Comparison of ENCODE assay signal across 14 cellular contexts in the genomic region with DNA sequence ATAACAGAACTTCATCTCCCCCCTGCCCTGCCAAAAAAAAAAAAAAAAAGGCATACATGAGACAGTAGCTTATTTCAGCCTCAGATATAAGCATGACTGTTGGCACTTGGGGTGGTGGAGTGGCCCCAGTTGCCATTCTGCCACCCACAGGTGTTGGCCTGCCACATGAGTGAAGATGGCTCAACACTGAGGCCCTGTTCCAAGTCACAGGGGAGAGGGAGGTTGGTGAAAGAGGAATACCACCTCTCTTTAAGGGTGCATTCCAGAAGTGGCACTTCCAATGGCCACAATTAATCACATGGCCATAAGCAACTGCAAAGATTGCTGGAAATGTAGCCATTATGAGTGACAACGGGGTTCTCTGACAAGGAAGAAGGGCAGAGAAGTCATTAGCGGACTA.
A peak's percentile ranks its signal among the peaks of the same experiment; 100 is the strongest.
DNase-seq lines count a peak whose midpoint lies in the region; TF ChIP-seq lines count a peak whose summit lies in the region.
"Had no signal": no experiment of that assay in that cellular context is flagged by ENCODE, and none has a peak within 500 bp of the region (broad histone marks: within the 10 kb centered on the region; RNA-seq: fewer than 3 reads in every experiment).

No MANE protein-coding gene starts in this region.

- no peaks in the 10 kb centered on the region for H3K9me3 ChIP-seq in spleen
- H3K9me3 ChIP-seq: Peyer's patch had no signal

- H3K36me3 Mint-ChIP-seq in stimulated activated naive CD8-positive, alpha-beta T cell treated with anti-CD3 and anti-CD28 coated beads, Interleukin-15, Interleukin-2, amounts not matched to agents 100 ng/mL and 50 ng/mL, for 24 hours (ENCODE audit: low read depth) = no peaks in the 10 kb centered on the region
- H3K36me3 Mint-ChIP-seq: CD8-positive, alpha-beta memory T cell; IgD-negative memory B cell had no signal

- TF ChIP-seq POLR2A in spleen (IDR thresholded peaks at IDR 0.05) = no peak

- peak; percentile 10 for DNase-seq in activated T-cell treated with anti-CD3 and anti-CD28 coated beads for 24 hours (ENCODE audit: low read depth)
- no peak for DNase-seq in activated T-cell treated with anti-CD3 and anti-CD28 coated beads, Interleukin-2, amount 50 U/mL, for 1 hour
- DNase-seq in activated T-cell treated with anti-CD3 and anti-CD28 coated beads for 48 hours (ENCODE audit: low read depth) = peak; percentile 19
- peak in 2 of 3 donors; percentile 28 to 43 for DNase-seq in stimulated activated CD4-positive, alpha-beta T cell treated with anti-CD3 and anti-CD28 coated beads, Interleukin-12 subunit alpha, Interleukin-12 subunit beta, amount 100 ng/mL, for 48 hours (ENCODE audit: low read depth in 2 of 3, low spot score in 1 of 3)
- no peak for DNase-seq in spleen
- DNase-seq in NCI-H1930 (lab: John Stamatoyannopoulos, UW) = no peak
- DNase-seq in NCI-H82 (lab: John Stamatoyannopoulos, UW) = no peak
- DNase-seq: aorta; CD8-positive, alpha-beta memory T cell; foreskin fibroblast; left colon; Peyer's patch had no signal

- TF ChIP-seq CTCF in spleen (IDR thresholded peaks at IDR 0.05 in 8 of 11, conservative IDR thresholded peaks at IDR 0.05 in 3 of 11) = no peak

- no peaks in the 10 kb centered on the region for H3K27me3 ChIP-seq in spleen (replicated peaks in 1 of 7)
- H3K27me3 ChIP-seq: Peyer's patch had no signal

- no peaks in the 10 kb centered on the region for H3K9me3 Mint-ChIP-seq in stimulated activated naive CD8-positive, alpha-beta T cell treated with anti-CD3 and anti-CD28 coated beads, Interleukin-15, Interleukin-2, amounts not matched to agents 100 ng/mL and 50 ng/mL, for 24 hours
- H3K9me3 Mint-ChIP-seq: CD8-positive, alpha-beta memory T cell had no signal

- H3K27ac ChIP-seq in spleen = no peak overlapping the region
- H3K27ac ChIP-seq: Peyer's patch had no signal

- WGBS in spleen, 5 donors = 82 to 93% (median 84%) methylated on average over 2 of the region's 2 CpGs

- peak overlapping the region; percentile 88 for H3K27ac Mint-ChIP-seq in stimulated activated naive CD8-positive, alpha-beta T cell treated with anti-CD3 and anti-CD28 coated beads, Interleukin-15, Interleukin-2, amounts not matched to agents 100 ng/mL and 50 ng/mL, for 24 hours
- H3K27ac Mint-ChIP-seq: IgD-negative memory B cell had no signal

- H3K27me3 Mint-ChIP-seq in stimulated activated naive CD8-positive, alpha-beta T cell treated with anti-CD3 and anti-CD28 coated beads, Interleukin-15, Interleukin-2, amounts not matched to agents 100 ng/mL and 50 ng/mL, for 24 hours = no peaks in the 10 kb centered on the region
- H3K27me3 Mint-ChIP-seq: IgD-negative memory B cell had no signal

- H3K36me3 ChIP-seq in spleen = no peaks in the 10 kb centered on the region
- H3K36me3 ChIP-seq: Peyer's patch had no signal

- intact Hi-C loops in spleen (cut with DNase I; ENCODE audit: low total_unique reads) = no loop called here

- H3K4me3 Mint-ChIP-seq in stimulated activated naive CD8-positive, alpha-beta T cell treated with anti-CD3 and anti-CD28 coated beads, Interleukin-15, Interleukin-2, amounts not matched to agents 100 ng/mL and 50 ng/mL, for 24 hours = no peak overlapping the region
- H3K4me3 Mint-ChIP-seq: CD8-positive, alpha-beta memory T cell had no signal

- H3K4me3 ChIP-seq in spleen = no peak overlapping the region
- H3K4me3 ChIP-seq: Peyer's patch had no signal

- H3K4me1 Mint-ChIP-seq in stimulated activated naive CD8-positive, alpha-beta T cell treated with anti-CD3 and anti-CD28 coated beads, Interleukin-15, Interleukin-2, amounts not matched to agents 100 ng/mL and 50 ng/mL, for 24 hours (ENCODE audit: low read depth) = peaks cover 20% of the 10 kb centered on the region

- peaks cover 0 to 7% (median 0%) of the 10 kb centered on the region in 6 donors for H3K4me1 ChIP-seq in spleen
- H3K4me1 ChIP-seq: Peyer's patch had no signal

Comparison
In these comparisons a context has a peak if more than half of its experiments do, and no peak if none do; other contexts are left out.
1. DNase-seq: peak in activated T-cell treated with anti-CD3 and anti-CD28 coated beads for 24 hours (single experiment), activated T-cell treated with anti-CD3 and anti-CD28 coated beads for 48 hours (single experiment) and stimulated activated CD4-positive, alpha-beta T cell treated with anti-CD3 and anti-CD28 coated beads, Interleukin-12 subunit alpha, Interleukin-12 subunit beta, amount 100 ng/mL, for 48 hours (2 of 3); none in activated T-cell treated with anti-CD3 and anti-CD28 coated beads, Interleukin-2, amount 50 U/mL, for 1 hour (single experiment), spleen (single experiment), NCI-H1930 (0 of 2) and NCI-H82 (single experiment).